In genomic region chr7:122070062-122070461, GRCh38 we compare ENCODE assay signal across 17 cellular contexts.
DNase-seq lines count a peak whose midpoint lies in the region; ATAC-seq lines count a peak whose summit lies in the region.
"Had no signal": no experiment of that assay in that cellular context is flagged by ENCODE, and none has a peak within 500 bp of the region (broad histone marks: within the 10 kb centered on the region; RNA-seq: fewer than 3 reads in every experiment).

No MANE protein-coding gene starts in this region.

- no peaks in the 10 kb centered on the region for H3K9me3 Mint-ChIP-seq in activated T-helper 17 cell treated with anti-CD3 and anti-CD28 coated beads, Interleukin-2, amount 50 U/mL, for 72 hours

- DNase-seq in MV-4-11 (lab: John Stamatoyannopoulos, UW), result peak; percentile 0
- no peak for DNase-seq in stimulated activated CD4-positive, alpha-beta T cell treated with anti-CD3 and anti-CD28 coated beads, Interleukin-2, amount 100 ng/mL, for 48 hours
- DNase-seq: 8988T; ACHN; BE2C; C1 segment of cervical spinal cord; Caco-2; Calu3; CD4-positive, alpha-beta memory T cell; CD4-positive, CD25-positive, alpha-beta regulatory T cell; CD8-positive, alpha-beta memory T cell; DMS79 treated with DMSO at 0.1 percent for 48 hours; GF-D8 had no signal

- H3K36me3 Mint-ChIP-seq in activated T-helper 17 cell treated with anti-CD3 and anti-CD28 coated beads, Interleukin-2, amount 50 U/mL, for 72 hours (ENCODE audit: low read depth), result no peaks in the 10 kb centered on the region
- H3K36me3 Mint-ChIP-seq: CD14-positive monocyte; CD4-positive, alpha-beta memory T cell; CD4-positive, CD25-positive, alpha-beta regulatory T cell; CD8-positive, alpha-beta memory T cell had no signal

- peaks cover 2% of the 10 kb centered on the region for H3K27me3 Mint-ChIP-seq in activated T-helper 17 cell treated with anti-CD3 and anti-CD28 coated beads, Interleukin-2, amount 50 U/mL, for 72 hours
- H3K27me3 Mint-ChIP-seq: CD4-positive, alpha-beta memory T cell; CD4-positive, CD25-positive, alpha-beta regulatory T cell had no signal

- peak; percentile 42 for ATAC-seq in GM18870 (IDR thresholded peaks at IDR 0.05; ENCODE audit: unreplicated experiment)
- ATAC-seq in HG03139 (IDR thresholded peaks at IDR 0.05; ENCODE audit: unreplicated experiment), result no peak
- no peak for ATAC-seq in activated T-helper 17 cell treated with anti-CD3 and anti-CD28 coated beads, Interleukin-2, amount 50 U/mL, for 72 hours (replicated peaks)

- H3K4me1 Mint-ChIP-seq in activated T-helper 17 cell treated with anti-CD3 and anti-CD28 coated beads, Interleukin-2, amount 50 U/mL, for 72 hours, result no peaks in the 10 kb centered on the region
- H3K4me1 Mint-ChIP-seq: CD14-positive monocyte; CD4-positive, alpha-beta memory T cell; CD4-positive, CD25-positive, alpha-beta regulatory T cell; CD8-positive, alpha-beta memory T cell had no signal

- no peak overlapping the region for H3K27ac Mint-ChIP-seq in activated T-helper 17 cell treated with anti-CD3 and anti-CD28 coated beads, Interleukin-2, amount 50 U/mL, for 72 hours
- H3K27ac Mint-ChIP-seq: CD14-positive monocyte; CD4-positive, alpha-beta memory T cell; CD4-positive, CD25-positive, alpha-beta regulatory T cell; CD8-positive, alpha-beta memory T cell had no signal

- no peak overlapping the region for H3K4me3 Mint-ChIP-seq in activated T-helper 17 cell treated with anti-CD3 and anti-CD28 coated beads, Interleukin-2, amount 50 U/mL, for 72 hours
- H3K4me3 Mint-ChIP-seq: CD14-positive monocyte; CD4-positive, alpha-beta memory T cell; CD4-positive, CD25-positive, alpha-beta regulatory T cell; CD8-positive, alpha-beta memory T cell had no signal
